Comparison of ENCODE assay signal across 2 cellular contexts in genomic region chr19:2054763-2055162, GRCh38.
TF ChIP-seq lines count a peak whose summit lies in the region.

No MANE protein-coding gene starts in this region.

TF ChIP-seq in HCT116, 20 proteins besides CTCF, POLR2A, EP300 and RAD21:
- peak; percentile 91 for TF ChIP-seq POLR2AphosphoS5 (IDR thresholded peaks at IDR 0.05; ENCODE audit: low read depth, low read length)
- TF ChIP-seq, protein P1, sequence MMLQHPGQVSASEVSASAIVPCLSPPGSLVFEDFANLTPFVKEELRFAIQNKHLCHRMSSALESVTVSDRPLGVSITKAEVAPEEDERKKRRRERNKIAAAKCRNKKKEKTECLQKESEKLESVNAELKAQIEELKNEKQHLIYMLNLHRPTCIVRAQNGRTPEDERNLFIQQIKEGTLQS (IDR thresholded peaks at IDR 0.05): no peak
- no peak for TF ChIP-seq EZH2 (IDR thresholded peaks at IDR 0.05)
- no peak for TF ChIP-seq SIN3A (IDR thresholded peaks at IDR 0.05; ENCODE audit: low read depth)
- no peak for TF ChIP-seq ZFX (IDR thresholded peaks at IDR 0.05)
- TF ChIP-seq YY1 (IDR thresholded peaks at IDR 0.05; ENCODE audit: extremely low read depth, insufficient replicate concordance, low read depth, low read length): peak; percentile 69

TF ChIP-seq in K562, 482 proteins besides CTCF, POLR2A, EP300 and RAD21:
- TF ChIP-seq POLR2G (IDR thresholded peaks at IDR 0.05; ENCODE audit: low read depth, low read length) (peak; percentile 28; the same call in 1 of the 2 replicates), RBFOX2 (IDR thresholded peaks at IDR 0.05; ENCODE audit: low read depth, low read length) (0 out of 2 replicates have a peak, but pooled peaks have one; percentile 18), NCOA1 (IDR thresholded peaks at IDR 0.05; ENCODE audit: low read depth) (no peak), ILF3 (IDR thresholded peaks at IDR 0.05; ENCODE audit: borderline replicate concordance) (no peak), SMAD1 (IDR thresholded peaks at IDR 0.05; ENCODE audit: low read depth, low read length, partially characterized antibody) (no peak), FOXP1 (CRISPR knock-in tag; IDR thresholded peaks at IDR 0.05) (no peak), ZNF175 (CRISPR knock-in tag; IDR thresholded peaks at IDR 0.05; ENCODE audit: low read depth) (no peak), DMBX1 (CRISPR knock-in tag; IDR thresholded peaks at IDR 0.05; ENCODE audit: borderline replicate concordance) (no peak), BCOR (IDR thresholded peaks at IDR 0.05) (no peak), POLR2H (tag; IDR thresholded peaks at IDR 0.05; ENCODE audit: low read depth) (no peak)
- TF ChIP-seq, protein P2, sequence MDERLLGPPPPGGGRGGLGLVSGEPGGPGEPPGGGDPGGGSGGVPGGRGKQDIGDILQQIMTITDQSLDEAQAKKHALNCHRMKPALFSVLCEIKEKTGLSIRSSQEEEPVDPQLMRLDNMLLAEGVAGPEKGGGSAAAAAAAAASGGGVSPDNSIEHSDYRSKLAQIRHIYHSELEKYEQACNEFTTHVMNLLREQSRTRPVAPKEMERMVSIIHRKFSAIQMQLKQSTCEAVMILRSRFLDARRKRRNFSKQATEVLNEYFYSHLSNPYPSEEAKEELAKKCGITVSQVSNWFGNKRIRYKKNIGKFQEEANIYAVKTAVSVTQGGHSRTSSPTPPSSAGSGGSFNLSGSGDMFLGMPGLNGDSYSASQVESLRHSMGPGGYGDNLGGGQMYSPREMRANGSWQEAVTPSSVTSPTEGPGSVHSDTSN (CRISPR knock-in tag; IDR thresholded peaks at IDR 0.05; ENCODE audit: low read depth): no peak
- TF ChIP-seq, protein P2 (tag; conservative IDR thresholded peaks at IDR 0.05; ENCODE audit: low read depth): no peak
